17 cellular contexts compared by ENCODE assay signal in genomic region chr10:27844223-27844622, GRCh38.
"Had no signal": no experiment of that assay in that cellular context is flagged by ENCODE, and none has a peak within 500 bp of the region (broad histone marks: within the 10 kb centered on the region; RNA-seq: fewer than 3 reads in every experiment).

No MANE protein-coding gene starts in this region.

- H3K4me1 Mint-ChIP-seq: activated T-helper 17 cell treated with anti-CD3 and anti-CD28 coated beads, Interleukin-2, amount 50 U/mL, for 72 hours; endodermal cell; memory B cell; naive thymus-derived CD8-positive, alpha-beta T cell had no signal

- H3K36me3 Mint-ChIP-seq: memory B cell had no signal

- H3K27ac Mint-ChIP-seq: activated T-helper 17 cell treated with anti-CD3 and anti-CD28 coated beads, Interleukin-2, amount 50 U/mL, for 72 hours; endodermal cell; memory B cell; naive thymus-derived CD8-positive, alpha-beta T cell; stimulated activated naive CD8-positive, alpha-beta T cell treated with anti-CD3 and anti-CD28 coated beads, Interleukin-15, Interleukin-2, amounts not matched to agents 100 ng/mL and 50 ng/mL, for 24 hours had no signal

- ATAC-seq: activated T-helper 17 cell treated with anti-CD3 and anti-CD28 coated beads, Interleukin-2, amount 50 U/mL, for 72 hours; left colon; naive thymus-derived CD8-positive, alpha-beta T cell had no signal

- DNase-seq: activated CD4-positive, CD25-positive, alpha-beta regulatory T cell treated with anti-CD3 and anti-CD28 coated beads, Interleukin-2, amount 50 U/mL, for 72 hours; activated naive CD4-positive, alpha-beta T cell treated with Interleukin-2 at 50 U/mL for 16 hours; activated T-cell treated with anti-CD3 and anti-CD28 coated beads for 4 hours; anterior cingulate cortex; dorsolateral prefrontal cortex; endodermal cell; left colon; naive thymus-derived CD8-positive, alpha-beta T cell; posterior cingulate gyrus; retina; small intestine; stimulated activated CD4-positive, alpha-beta T cell treated with anti-CD3 and anti-CD28 coated beads, Interleukin-4, amount 100 ng/mL, for 4 hours; stimulated activated CD8-positive, alpha-beta memory T cell treated with anti-CD3 and anti-CD28 coated beads, Interleukin-4, amount 100 ng/mL, for 48 hours; T-helper 9 cell had no signal

- H3K4me3 Mint-ChIP-seq: activated T-helper 17 cell treated with anti-CD3 and anti-CD28 coated beads, Interleukin-2, amount 50 U/mL, for 72 hours; endodermal cell; memory B cell; naive thymus-derived CD8-positive, alpha-beta T cell; stimulated activated naive CD8-positive, alpha-beta T cell treated with anti-CD3 and anti-CD28 coated beads, Interleukin-15, Interleukin-2, amounts not matched to agents 100 ng/mL and 50 ng/mL, for 24 hours had no signal

- H3K9me3 Mint-ChIP-seq: activated T-helper 17 cell treated with anti-CD3 and anti-CD28 coated beads, Interleukin-2, amount 50 U/mL, for 72 hours; memory B cell; stimulated activated naive CD8-positive, alpha-beta T cell treated with anti-CD3 and anti-CD28 coated beads, Interleukin-15, Interleukin-2, amounts not matched to agents 100 ng/mL and 50 ng/mL, for 24 hours had no signal
